ENCODE assay signal across 29 cellular contexts in genomic region chr1:100481320-100481719, GRCh38. TPM values are rescaled to one million over a fixed set of nuclear protein-coding genes. Genes with fewer than 3 reads are reported as not detected.
"Had no signal": no experiment of that assay in that cellular context is flagged by ENCODE, and none has a peak within 500 bp of the region (broad histone marks: within the 10 kb centered on the region; RNA-seq: fewer than 3 reads in every experiment).

No MANE protein-coding gene starts in this region.

- H3K36me3 ChIP-seq: pancreas, prostate gland, right atrium auricular region, WERI-Rb-1 had no signal

- H3K9me3 ChIP-seq: heart left ventricle, pancreas, prostate gland, right atrium auricular region, tibial nerve had no signal

- H3K27me3 ChIP-seq: foreskin keratinocyte, heart left ventricle, pancreas, right atrium auricular region, tibial nerve had no signal

- H3K27ac Mint-ChIP-seq: activated CD8-positive, alpha-beta T cell treated with anti-CD3 and anti-CD28 coated beads for 36 hours; activated T-helper 2 cell treated with anti-CD3 and anti-CD28 coated beads, Interferon-gamma antibody, Interleukin-2, Interleukin-4, amounts not matched to agents 10 μg/mL and 5 μg/mL and 100 μg/mL, durations not matched to agents 14 hours and 24 hours and 36 hours; mesothelial cell of epicardium; naive B cell; nephron progenitor cell had no signal

- H3K9me3 Mint-ChIP-seq: activated CD8-positive, alpha-beta T cell treated with anti-CD3 and anti-CD28 coated beads for 36 hours; activated T-cell treated with anti-CD3 and anti-CD28 coated beads, Interleukin-2, amount 50 U/mL, for 4 hours; activated T-helper 2 cell treated with anti-CD3 and anti-CD28 coated beads, Interferon-gamma antibody, Interleukin-2, Interleukin-4, amounts not matched to agents 10 μg/mL and 5 μg/mL and 100 μg/mL, durations not matched to agents 14 hours and 24 hours and 36 hours; effector memory CD8-positive, alpha-beta T cell; immature natural killer cell; nephron progenitor cell had no signal

- H3K27me3 Mint-ChIP-seq: activated CD8-positive, alpha-beta T cell treated with anti-CD3 and anti-CD28 coated beads for 36 hours; effector memory CD8-positive, alpha-beta T cell; naive B cell had no signal

- H3K4me1 ChIP-seq: foreskin keratinocyte, heart left ventricle, right atrium auricular region had no signal

- H3K4me3 ChIP-seq: heart left ventricle, pancreas, prostate gland, right atrium auricular region, tibial nerve had no signal

- DNase-seq: activated CD4-positive, alpha-beta T cell treated with anti-CD3 and anti-CD28 coated beads, Interleukin-2, amount 50 U/mL, for 1 hour; activated CD4-positive, CD25-positive, alpha-beta regulatory T cell treated with anti-CD3 and anti-CD28 coated beads, Interleukin-2, amount 50 U/mL, for 72 hours; activated CD8-positive, alpha-beta T cell treated with anti-CD3 and anti-CD28 coated beads for 36 hours; activated naive CD4-positive, alpha-beta T cell; activated T-cell treated with anti-CD3 and anti-CD28 coated beads, Interleukin-2, amount 50 U/mL, for 4 hours; amygdala; cortex of kidney; effector memory CD8-positive, alpha-beta T cell; erythroblast; foreskin keratinocyte; heart left ventricle; hypothalamus; immature natural killer cell; kidney; left colon; mammary epithelial cell; naive B cell; nephron progenitor cell; pancreas; stimulated activated CD4-positive, alpha-beta T cell treated with anti-CD3 and anti-CD28 coated beads, Interleukin-2, amount 100 ng/mL, for 48 hours; stimulated activated naive CD4-positive, alpha-beta T cell treated with Interleukin-2 at 50 U/mL for 16 hours; T1000; WERI-Rb-1 had no signal

- H3K4me1 Mint-ChIP-seq: mesothelial cell of epicardium, naive B cell had no signal

- H3K4me3 Mint-ChIP-seq: activated CD8-positive, alpha-beta T cell treated with anti-CD3 and anti-CD28 coated beads for 36 hours; activated T-cell treated with anti-CD3 and anti-CD28 coated beads, Interleukin-2, amount 50 U/mL, for 4 hours; effector memory CD8-positive, alpha-beta T cell; immature natural killer cell; mesothelial cell of epicardium; naive B cell; nephron progenitor cell had no signal

- ATAC-seq: activated CD8-positive, alpha-beta T cell treated with anti-CD3 and anti-CD28 coated beads for 36 hours; activated T-cell treated with anti-CD3 and anti-CD28 coated beads, Interleukin-2, amount 50 U/mL, for 4 hours; effector memory CD8-positive, alpha-beta T cell; foreskin keratinocyte; heart left ventricle; left colon; pancreas had no signal

- H3K27ac ChIP-seq: foreskin keratinocyte, heart left ventricle, pancreas, prostate gland, right atrium auricular region, tibial nerve, WERI-Rb-1 had no signal

RNA-seq across cellular contexts. Expression of gene GPR88, which starts 56.6 kb away (rescaled TPM):
- total RNA-seq: activated T-cell treated with anti-CD3 and anti-CD28 coated beads, Interleukin-2, amount 50 U/mL, for 4 hours; activated T-helper 2 cell treated with anti-CD3 and anti-CD28 coated beads, Interferon-gamma antibody, Interleukin-2, Interleukin-4, amounts not matched to agents 10 μg/mL and 5 μg/mL and 100 μg/mL, durations not matched to agents 14 hours and 24 hours and 36 hours; chondrocyte; foreskin keratinocyte; mammary epithelial cell; mesothelial cell of epicardium had no signal
- polyA plus RNA-seq: foreskin keratinocyte, immature natural killer cell, mammary epithelial cell, pancreas had no signal
